ENCODE assay signal across 22 cellular contexts in the genomic region with DNA sequence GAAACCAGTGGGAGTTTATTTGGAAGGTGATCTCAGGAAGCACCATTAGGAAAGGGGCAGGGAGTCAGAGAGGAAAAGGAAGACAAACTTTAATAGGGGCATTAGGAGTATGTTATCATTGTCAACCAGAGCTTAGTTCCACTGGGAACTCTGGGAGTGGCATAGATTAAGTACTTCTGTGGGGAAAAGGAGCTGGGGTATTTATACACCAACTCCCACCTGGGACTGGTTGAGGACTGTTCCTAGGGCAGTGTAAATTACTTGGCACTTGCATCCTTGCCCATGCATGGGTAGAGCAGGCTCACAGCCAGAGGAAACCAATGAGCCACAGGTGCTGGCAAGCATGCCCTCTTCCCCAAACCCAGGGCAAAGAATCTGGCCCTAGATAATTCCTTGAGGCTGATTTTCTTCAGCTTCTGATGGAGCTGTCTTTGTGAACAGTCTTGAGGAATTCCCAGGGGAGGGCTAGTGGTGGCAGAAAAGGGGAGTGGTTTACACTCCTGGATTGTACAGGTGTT.
"Had no signal": no experiment of that assay in that cellular context is flagged by ENCODE, and none has a peak within 500 bp of the region (broad histone marks: within the 10 kb centered on the region; RNA-seq: fewer than 3 reads in every experiment).

No MANE protein-coding gene starts in this region.

- H3K4me3 ChIP-seq: colonic mucosa, esophagus squamous epithelium, right lobe of liver, thoracic aorta, upper lobe of left lung had no signal

- H3K4me1 ChIP-seq: colonic mucosa, right lobe of liver had no signal

- DNase-seq: activated CD4-positive, alpha-beta T cell treated with anti-CD3 and anti-CD28 coated beads for 36 hours; activated effector memory CD4-positive, alpha-beta T cell treated with Interleukin-2 at 50 U/mL for 16 hours; activated naive CD4-positive, alpha-beta T cell treated with Interleukin-2 at 50 U/mL for 16 hours; activated T-cell treated with anti-CD3 and anti-CD28 coated beads for 4 hours; anterior cingulate cortex; colonic mucosa; effector CD8-positive, alpha-beta T cell; esophagus squamous epithelium; foreskin melanocyte; natural killer cell; right lobe of liver; stimulated activated CD4-positive, alpha-beta T cell treated with anti-CD3 and anti-CD28 coated beads, Interleukin-12 subunit alpha, Interleukin-12 subunit beta, amount 100 ng/mL, for 4 hours; stimulated activated CD4-positive, alpha-beta T cell treated with anti-CD3 and anti-CD28 coated beads, Interleukin-4, amount 100 ng/mL, for 1 hour; stimulated activated naive CD8-positive, alpha-beta T cell treated with anti-CD3 and anti-CD28 coated beads, Interleukin-15, Interleukin-2, amounts not matched to agents 100 U/mL and 50 U/mL, for 24 hours; T-helper 2 cell; upper lobe of left lung had no signal

- FAIRE-seq: endometrium, keratinocyte had no signal

- ATAC-seq: activated CD4-positive, alpha-beta T cell treated with anti-CD3 and anti-CD28 coated beads for 36 hours; natural killer cell; right lobe of liver; stimulated activated naive CD8-positive, alpha-beta T cell treated with anti-CD3 and anti-CD28 coated beads, Interleukin-15, Interleukin-2, amounts not matched to agents 100 U/mL and 50 U/mL, for 24 hours; WTC11 had no signal

- H3K27ac ChIP-seq: colonic mucosa, epithelial cell of prostate, esophagus squamous epithelium, neutrophil, right lobe of liver, thoracic aorta, upper lobe of left lung had no signal

- H3K27me3 ChIP-seq: colonic mucosa, right lobe of liver, upper lobe of left lung had no signal

- H3K9me3 ChIP-seq: colonic mucosa, esophagus squamous epithelium, neutrophil, right lobe of liver, thoracic aorta had no signal

- H3K36me3 ChIP-seq: colonic mucosa, esophagus squamous epithelium, neutrophil, right lobe of liver, thoracic aorta, upper lobe of left lung had no signal
